1 cellular context compared by ENCODE assay signal in the genomic region with DNA sequence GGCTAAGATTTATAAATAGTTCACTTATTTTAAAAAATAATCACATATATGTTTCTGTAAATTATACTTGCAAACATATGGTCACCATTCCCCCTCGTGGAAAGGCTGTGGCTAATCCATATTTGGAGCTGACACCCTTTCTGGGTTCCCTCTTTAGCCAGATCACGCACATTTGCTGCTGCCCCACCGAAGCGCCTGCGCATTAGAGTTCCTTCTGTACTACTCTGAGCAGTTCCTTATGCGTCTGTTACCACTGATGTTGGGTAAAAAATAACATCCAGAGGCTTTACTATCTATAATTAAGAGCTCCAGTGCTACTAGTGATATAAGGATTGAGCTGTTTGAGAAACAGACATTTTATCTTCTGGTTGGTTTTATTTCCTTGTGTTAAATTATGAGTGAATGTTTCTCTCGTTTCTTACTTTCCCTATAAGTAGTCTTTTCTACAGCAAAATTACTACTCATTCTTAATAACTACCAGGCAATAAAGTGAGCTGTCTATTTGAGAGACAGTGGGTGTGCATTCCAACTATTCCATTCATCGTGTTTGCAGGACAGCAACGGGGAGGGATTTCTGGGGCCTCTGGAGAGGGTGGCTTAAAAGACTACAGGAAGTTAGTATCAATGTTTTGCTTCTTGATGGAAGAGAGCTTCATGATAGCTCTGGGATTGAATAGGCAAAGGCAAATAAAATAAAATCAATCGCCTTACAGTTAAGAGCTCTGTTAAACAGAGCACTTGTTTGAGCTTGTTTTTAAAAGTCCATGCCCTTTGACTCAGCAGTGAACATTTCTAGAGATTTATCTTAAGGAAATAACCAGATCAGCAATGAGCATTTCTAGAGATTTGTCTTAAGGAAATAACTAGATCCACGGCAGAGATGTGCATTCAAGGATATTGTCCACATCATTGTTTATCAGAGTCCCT.
TF ChIP-seq lines count a peak whose summit lies in the region.

No MANE protein-coding gene starts in this region.

TF ChIP-seq in A549, 52 proteins besides CTCF, POLR2A, EP300 and RAD21 (continued from another document):
- TF ChIP-seq, protein P1, sequence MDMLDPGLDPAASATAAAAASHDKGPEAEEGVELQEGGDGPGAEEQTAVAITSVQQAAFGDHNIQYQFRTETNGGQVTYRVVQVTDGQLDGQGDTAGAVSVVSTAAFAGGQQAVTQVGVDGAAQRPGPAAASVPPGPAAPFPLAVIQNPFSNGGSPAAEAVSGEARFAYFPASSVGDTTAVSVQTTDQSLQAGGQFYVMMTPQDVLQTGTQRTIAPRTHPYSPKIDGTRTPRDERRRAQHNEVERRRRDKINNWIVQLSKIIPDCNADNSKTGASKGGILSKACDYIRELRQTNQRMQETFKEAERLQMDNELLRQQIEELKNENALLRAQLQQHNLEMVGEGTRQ (IDR thresholded peaks at IDR 0.05) = no peak
- no peak for TF ChIP-seq HOXA7 (CRISPR knock-in tag; IDR thresholded peaks at IDR 0.05)
TF ChIP-seq in A549: peak in this region for 0.
